Comparison of ENCODE assay signal across 8 cellular contexts in the genomic region with DNA sequence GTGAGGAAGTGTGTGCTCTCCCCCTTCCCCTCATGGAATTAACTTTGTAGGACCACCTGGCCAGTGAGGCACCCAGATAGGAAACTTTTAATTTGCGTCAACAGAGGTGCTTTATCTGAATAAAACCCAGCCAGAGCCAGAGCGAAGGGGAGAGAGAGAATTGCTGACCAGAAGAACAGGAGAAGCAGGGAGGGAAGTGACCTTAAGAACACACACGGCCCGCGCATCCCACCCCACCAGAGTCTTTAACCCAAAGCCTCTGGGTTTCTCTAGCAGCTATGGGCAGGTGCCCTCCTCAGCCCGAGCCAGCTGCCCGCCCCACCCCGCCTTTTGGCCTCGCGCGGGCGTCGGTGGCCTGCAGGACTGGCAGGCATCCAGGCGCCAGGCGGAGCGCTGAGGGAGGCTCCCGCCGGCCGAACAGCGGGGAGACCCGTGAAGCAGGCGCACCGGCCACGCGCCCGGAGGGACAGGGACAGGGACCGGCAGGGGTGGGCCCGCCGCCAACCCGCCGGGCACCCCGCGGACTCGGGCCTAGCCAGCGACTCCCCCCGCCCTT. TPM values are rescaled to one million over a fixed set of nuclear protein-coding genes. Genes with fewer than 3 reads are reported as not detected.
DNase-seq lines count a peak whose midpoint lies in the region; ATAC-seq and TF ChIP-seq lines count a peak whose summit lies in the region.

No MANE protein-coding gene starts in this region.

- peak overlapping the region; percentile 98 for H3K27ac Mint-ChIP-seq in activated CD4-positive, alpha-beta memory T cell treated with anti-CD3 and anti-CD28 coated beads for 36 hours

- peak overlapping the region; percentile 86 for H3K4me3 ChIP-seq in BJ (ENCODE audit: low read depth, low read length)
- peak overlapping the region; percentile 91 to 96 for H3K4me3 ChIP-seq in tibial artery

- no peaks in the 10 kb centered on the region for H3K9me3 Mint-ChIP-seq in activated CD4-positive, alpha-beta memory T cell treated with anti-CD3 and anti-CD28 coated beads for 36 hours

- intact Hi-C loops in activated CD4-positive, alpha-beta memory T cell treated with anti-CD3 and anti-CD28 coated beads for 36 hours (cut with micrococcal nuclease): loop anchor here (2.0 to 10.0 kb wide), 4 partner anchors 62 to 355 kb away; no protein-coding TSS in a partner anchor
- intact Hi-C loops in tibial artery (cut with DNase I; ENCODE audit: low total_unique reads): loop anchor here (5.0 kb wide), 1 partner anchor 125 kb away; no protein-coding TSS in a partner anchor

- no peaks in the 10 kb centered on the region for H3K27me3 Mint-ChIP-seq in activated CD4-positive, alpha-beta memory T cell treated with anti-CD3 and anti-CD28 coated beads for 36 hours

- POLR2A ChIA-PET in BJ (lab: Charles Lee): no interaction called here
- POLR2A ChIA-PET in activated CD4-positive, alpha-beta memory T cell treated with anti-CD3 and anti-CD28 coated beads for 36 hours (lab: Charles Lee): interaction anchor here (0.9 to 4.0 kb wide), 15 partner anchors 8 to 213 kb away, joined by 3 to 40 read pairs (median 4); partner anchors contain the start of genes ERAP2 and LNPEP

- H3K27ac ChIP-seq in epithelial cell of prostate (peak overlapping the region; percentile 86), tibial artery (peak overlapping the region; percentile 100)

- no peak for DNase-seq in BJ (ENCODE audit: low read depth)
- peak; percentile 9 for DNase-seq in NCI-H2171 treated with DMSO at 0.1 percent for 48 hours (lab: John Stamatoyannopoulos, UW)
- peak; percentile 59 for DNase-seq in activated CD4-positive, alpha-beta memory T cell treated with anti-CD3 and anti-CD28 coated beads for 36 hours
- no peak for DNase-seq in epithelial cell of prostate (ENCODE audit: low read depth, low spot score)
- peak; percentile 79 for DNase-seq in midbrain (lab: John Stamatoyannopoulos, UW)
- peak; percentile 68 to 89 for DNase-seq in tibial artery

- CTCF ChIA-PET in BJ (lab: Yijun Ruan, JAX): interaction anchor here (1.0 to 2.2 kb wide), 5 partner anchors 14 to 462 kb away, joined by 3 to 6 read pairs (median 3); no protein-coding TSS in a partner anchor
- CTCF ChIA-PET in activated CD4-positive, alpha-beta memory T cell treated with anti-CD3 and anti-CD28 coated beads for 36 hours (lab: Charles Lee): interaction anchor here (1.0 to 2.0 kb wide), 11 partner anchors 14 to 357 kb away, joined by 3 to 15 read pairs (median 5); partner anchors contain the start of gene LNPEP

- peak; percentile 28 for ATAC-seq in GM18517 (IDR thresholded peaks at IDR 0.05; ENCODE audit: unreplicated experiment)
- peak; percentile 19 for ATAC-seq in HG02981 (IDR thresholded peaks at IDR 0.05; ENCODE audit: unreplicated experiment)

- peak overlapping the region; percentile 94 for H3K4me3 Mint-ChIP-seq in activated CD4-positive, alpha-beta memory T cell treated with anti-CD3 and anti-CD28 coated beads for 36 hours

- H3K9me3 ChIP-seq in tibial artery: no peaks in the 10 kb centered on the region

- TF ChIP-seq CTCF in BJ (IDR thresholded peaks at IDR 0.05; ENCODE audit: insufficient read depth, low read depth, low read length) (no peak), tibial artery (IDR thresholded peaks at IDR 0.05) (no peak)

- peaks cover 0 to 20% (median 2%) of the 10 kb centered on the region in 4 donors for H3K4me1 ChIP-seq in tibial artery

- H3K27me3 ChIP-seq in BJ (ENCODE audit: control insufficient read depth, insufficient read depth, low read length) (no peaks in the 10 kb centered on the region), tibial artery (no peaks in the 10 kb centered on the region)

- H3K36me3 Mint-ChIP-seq in activated CD4-positive, alpha-beta memory T cell treated with anti-CD3 and anti-CD28 coated beads for 36 hours: peaks cover 27% of the 10 kb centered on the region

- H3K36me3 ChIP-seq in BJ (ENCODE audit: control insufficient read depth, insufficient read depth, low read length) (no peaks in the 10 kb centered on the region), tibial artery (peaks cover 0 to 10% (median 0%) of the 10 kb centered on the region in 3 donors)

- H3K4me1 Mint-ChIP-seq in activated CD4-positive, alpha-beta memory T cell treated with anti-CD3 and anti-CD28 coated beads for 36 hours (ENCODE audit: low read depth): peaks cover 72% of the 10 kb centered on the region

RNA-seq across cellular contexts. Expression of gene ERAP1, which starts 0.6 kb away (rescaled TPM):
- 60.4 and 65.2 TPM in 2 replicates for polyA plus RNA-seq in BJ (2011; rRNA removed)
- polyA minus RNA-seq in BJ (2011; rRNA and poly(A)+ RNA removed): 27.7 and 31.1 TPM in 2 replicates
- total RNA-seq in activated CD4-positive, alpha-beta memory T cell treated with anti-CD3 and anti-CD28 coated beads for 36 hours: 100 to 1,000 TPM in 1 of 2 experiments, 10 to 100 TPM in 1; 90.7 to 105 TPM

Comparison
In these comparisons a context has a peak if more than half of its experiments do, and no peak if none do; other contexts are left out.
1. DNase-seq: peak in NCI-H2171 treated with DMSO at 0.1 percent for 48 hours (single experiment), activated CD4-positive, alpha-beta memory T cell treated with anti-CD3 and anti-CD28 coated beads for 36 hours (single experiment), midbrain (single experiment) and tibial artery (2 of 2); none in BJ (single experiment) and epithelial cell of prostate (single experiment).